In genomic region chr10:132539894-132540293, GRCh38 we compare ENCODE assay signal across 8 cellular contexts. TPM values are rescaled to one million over a fixed set of nuclear protein-coding genes. Genes with fewer than 3 reads are reported as not detected.
DNase-seq lines count a peak whose midpoint lies in the region; ATAC-seq, FAIRE-seq and TF ChIP-seq lines count a peak whose summit lies in the region.

No MANE protein-coding gene starts in this region.

- no peak overlapping the region for H3K14ac ChIP-seq in neuronal stem cell (ENCODE audit: low read length)

- in situ Hi-C loops in transverse colon (cut with MboI; ENCODE audit: low pct_ligation_motif_present in 1 of 4, low pct_unique_long_range_greater_than_20kb in 1 of 4, low sequenced_read_pairs in 3 of 4), result loop anchor here in 3 of 4 donors (10.0 to 25.0 kb wide), 4 partner anchors 85 to 153 kb away; partner anchors contain the start of gene PWWP2B (in 2 of the 3)

- H3K36me3 ChIP-seq in heart left ventricle (no peaks in the 10 kb centered on the region), hepatocyte (replicated peaks; ENCODE audit: insufficient read depth, low read depth) (no peaks in the 10 kb centered on the region), transverse colon (no peaks in the 10 kb centered on the region), neuronal stem cell (replicated peaks in 1 of 2; ENCODE audit: control insufficient read depth in 2 of 2, insufficient read depth in 2 of 2, low read length in 2 of 2) (peaks cover 0 to 4% of the 10 kb centered on the region in 2 donors)

- H3K4me1 ChIP-seq in heart left ventricle, result peaks cover 0 to 78% (median 64%) of the 10 kb centered on the region in 12 donors
- peaks cover 48% of the 10 kb centered on the region for H3K4me1 ChIP-seq in hepatocyte (ENCODE audit: insufficient read depth)
- H3K4me1 ChIP-seq in transverse colon, result peaks cover 15 to 70% (median 54%) of the 10 kb centered on the region in 4 donors
- peaks cover 12 to 36% of the 10 kb centered on the region in 2 donors for H3K4me1 ChIP-seq in neuronal stem cell (ENCODE audit: control insufficient read depth in 2 of 2, insufficient read depth in 1 of 2, low read depth in 1 of 2, low read length in 2 of 2)

- no peak overlapping the region for H3K18ac ChIP-seq in neuronal stem cell (ENCODE audit: low read length)

- peaks cover 52% of the 10 kb centered on the region for H4K20me1 ChIP-seq in hepatocyte (ENCODE audit: insufficient read depth, poor library complexity, severe bottlenecking)

- no peak overlapping the region for H3K4ac ChIP-seq in neuronal stem cell (ENCODE audit: low read length)

- no peaks in the 10 kb centered on the region for H3K27me3 Mint-ChIP-seq in activated T-helper 17 cell treated with anti-CD3 and anti-CD28 coated beads, Interleukin-2, amount 50 U/mL, for 72 hours

- no peak overlapping the region for H3K23ac ChIP-seq in neuronal stem cell (ENCODE audit: low read depth, low read length, poor library complexity)

- H3K9me3 ChIP-seq in heart left ventricle, result no peaks in the 10 kb centered on the region
- no peaks in the 10 kb centered on the region for H3K9me3 ChIP-seq in hepatocyte (ENCODE audit: low read depth)
- H3K9me3 ChIP-seq in transverse colon, result no peaks in the 10 kb centered on the region
- peaks cover 0 to 2% of the 10 kb centered on the region in 2 donors for H3K9me3 ChIP-seq in neuronal stem cell (replicated peaks in 1 of 2; ENCODE audit: control insufficient read depth in 2 of 2, insufficient read depth in 1 of 2, low read depth in 1 of 2, low read length in 2 of 2)

- H2BK15ac ChIP-seq in neuronal stem cell (ENCODE audit: low read length), result no peak overlapping the region

- no peak overlapping the region for H4K8ac ChIP-seq in neuronal stem cell (ENCODE audit: low read depth, low read length)

- H3K9me2 ChIP-seq in hepatocyte (replicated peaks; ENCODE audit: insufficient read depth), result no peaks in the 10 kb centered on the region

- no peak overlapping the region for H3K9ac ChIP-seq in neuronal stem cell (ENCODE audit: low read depth, low read length, poor library complexity)

- FAIRE-seq in GM12891 (lab: Jason Lieb, UNC), result no peak

- H3K4me3 ChIP-seq in heart left ventricle, result peak overlapping the region in 10 of 12 donors; percentile 7 to 98 (median 77)
- no peak overlapping the region for H3K4me3 ChIP-seq in hepatocyte
- peak overlapping the region in 2 of 4 donors; percentile 70 to 91 for H3K4me3 ChIP-seq in transverse colon
- H3K4me3 ChIP-seq in neuronal stem cell (ENCODE audit: low read length in 2 of 2), result no peak overlapping the region

- intact Hi-C loops in heart left ventricle (cut with DNase I), result loop anchor here in 9 of 10 donors (2.0 to 5.0 kb wide), 8 partner anchors 37 to 99 kb away; no protein-coding TSS in a partner anchor
- intact Hi-C loops in Right ventricle myocardium superior (cut with DNase I), result loop anchor here (5.0 kb wide), 2 partner anchors 37 to 78 kb away; no protein-coding TSS in a partner anchor
- intact Hi-C loops in transverse colon (cut with DNase I; ENCODE audit: low total_unique reads), result loop anchor here (5.0 kb wide), 2 partner anchors 73 to 92 kb away; no protein-coding TSS in a partner anchor

- peaks cover 65% of the 10 kb centered on the region for H3K79me2 ChIP-seq in hepatocyte

- no peaks in the 10 kb centered on the region for H3K36me3 Mint-ChIP-seq in activated T-helper 17 cell treated with anti-CD3 and anti-CD28 coated beads, Interleukin-2, amount 50 U/mL, for 72 hours (ENCODE audit: low read depth)

- H3K4me1 Mint-ChIP-seq in activated T-helper 17 cell treated with anti-CD3 and anti-CD28 coated beads, Interleukin-2, amount 50 U/mL, for 72 hours, result peaks cover 44% of the 10 kb centered on the region

- H3K4me2 ChIP-seq in hepatocyte (peak overlapping the region; percentile 97), neuronal stem cell (ENCODE audit: insufficient read depth, low read length, poor library complexity, severe bottlenecking) (no peak overlapping the region)

- H3K27ac Mint-ChIP-seq in activated T-helper 17 cell treated with anti-CD3 and anti-CD28 coated beads, Interleukin-2, amount 50 U/mL, for 72 hours, result peak overlapping the region; percentile 51

- 7 to 16% (median 13%) methylated on average over 5 of the region's 5 CpGs for WGBS in heart left ventricle, 4 donors
- WGBS in hepatocyte (ENCODE audit: low lambda C conversion rate, missing lambda C conversion rate), result 44% methylated on average over 5 of the region's 5 CpGs
- WGBS in transverse colon (ENCODE audit: low coverage in 1 of 2), 2 donors, result 48 to 52% methylated on average over 5 of the region's 5 CpGs
- no CpG with 5 or more reads among the region's 5 CpGs for WGBS in neuronal stem cell (ENCODE audit: extremely low coverage in 2 of 2, insufficient read length in 2 of 2, insufficient replicate concordance in 1 of 2), 2 donors

- H2BK5ac ChIP-seq in neuronal stem cell (ENCODE audit: low read length), result no peak overlapping the region

- H2BK12ac ChIP-seq in neuronal stem cell (ENCODE audit: low read length), result no peak overlapping the region

- TF ChIP-seq EP300 in transverse colon (IDR thresholded peaks at IDR 0.05; ENCODE audit: low read depth), result no peak

- no peak for TF ChIP-seq CTCF in heart left ventricle (IDR thresholded peaks at IDR 0.05)
- no peak for TF ChIP-seq CTCF in hepatocyte (IDR thresholded peaks at IDR 0.05; ENCODE audit: poor library complexity)
- no peak for TF ChIP-seq CTCF in transverse colon (IDR thresholded peaks at IDR 0.05)

- peak overlapping the region; percentile 90 for H3K4me3 Mint-ChIP-seq in activated T-helper 17 cell treated with anti-CD3 and anti-CD28 coated beads, Interleukin-2, amount 50 U/mL, for 72 hours

- peak overlapping the region in 10 of 12 donors; percentile 76 to 94 (median 88) for H3K27ac ChIP-seq in heart left ventricle
- H3K27ac ChIP-seq in hepatocyte, result peak overlapping the region; percentile 50
- peak overlapping the region; percentile 80 to 93 (median 84) for H3K27ac ChIP-seq in transverse colon
- H3K27ac ChIP-seq in neuronal stem cell (replicated peaks; ENCODE audit: low read length), result no peak overlapping the region

- no peaks in the 10 kb centered on the region for H3K9me3 Mint-ChIP-seq in activated T-helper 17 cell treated with anti-CD3 and anti-CD28 coated beads, Interleukin-2, amount 50 U/mL, for 72 hours

- TF ChIP-seq POLR2A in heart left ventricle (IDR thresholded peaks at IDR 0.05) (no peak), transverse colon (IDR thresholded peaks at IDR 0.05) (no peak), GM12891 (IDR thresholded peaks at IDR 0.05; ENCODE audit: low read depth, low read length) (no peak)

- H3K27me3 ChIP-seq in heart left ventricle, result no peaks in the 10 kb centered on the region
- no peaks in the 10 kb centered on the region for H3K27me3 ChIP-seq in hepatocyte
- H3K27me3 ChIP-seq in transverse colon, result no peaks in the 10 kb centered on the region
- peaks cover 0 to 3% (median 0%) of the 10 kb centered on the region in 3 experiments for H3K27me3 ChIP-seq in neuronal stem cell (ENCODE audit: control insufficient read depth in 3 of 3, insufficient read depth in 3 of 3, low read depth in 1 of 3, low read length in 3 of 3)

- peaks cover 2% of the 10 kb centered on the region for H3K79me1 ChIP-seq in neuronal stem cell (ENCODE audit: low read depth, low read length)

- H2BK120ac ChIP-seq in neuronal stem cell (ENCODE audit: low read depth, low read length), result no peak overlapping the region

- H4K91ac ChIP-seq in neuronal stem cell (ENCODE audit: low read depth, low read length, poor library complexity), result no peak overlapping the region

- H2AK5ac ChIP-seq in neuronal stem cell (ENCODE audit: low read depth, low read length), result no peak overlapping the region

- DNase-seq in heart left ventricle, result peak in 1 of 5 donors; percentile 13
- no peak for DNase-seq in Right ventricle myocardium superior
- DNase-seq in hepatocyte (ENCODE audit: low spot score), result no peak
- DNase-seq in transverse colon, result no peak
- no peak for DNase-seq in GM12891 (ENCODE audit: insufficient read length, low spot score)
- no peak for DNase-seq in neuronal stem cell (ENCODE audit: low spot score)

- H2AFZ ChIP-seq in hepatocyte (no peak overlapping the region), neuronal stem cell (ENCODE audit: low read length) (no peak overlapping the region)

- ATAC-seq in heart left ventricle, result no peak
- no peak for ATAC-seq in Right ventricle myocardium superior (ENCODE audit: poor library complexity)
- ATAC-seq in activated T-helper 17 cell treated with anti-CD3 and anti-CD28 coated beads, Interleukin-2, amount 50 U/mL, for 72 hours (replicated peaks), result peak; percentile 18
- no peak for ATAC-seq in HG03175 (IDR thresholded peaks at IDR 0.05; ENCODE audit: unreplicated experiment)

TF ChIP-seq in GM12891, 5 proteins besides CTCF, POLR2A, EP300 and RAD21:
- TF ChIP-seq PAX5 (IDR thresholded peaks at IDR 0.05; ENCODE audit: insufficient read depth, low read length, severe bottlenecking) (no peak), POU2F2 (IDR thresholded peaks at IDR 0.05; ENCODE audit: low read depth, low read length) (no peak), POLR2AphosphoS5 (IDR thresholded peaks at IDR 0.05; ENCODE audit: low read depth, low read length) (no peak), SPI1 (IDR thresholded peaks at IDR 0.05; ENCODE audit: low read depth, low read length) (no peak), TAF1 (IDR thresholded peaks at IDR 0.05; ENCODE audit: low read depth, low read length) (no peak)

RNA-seq across cellular contexts. Expression of gene INPP5A, which starts 2.3 kb away (rescaled TPM):
- total RNA-seq in heart left ventricle (100 to 1,000 TPM in 6 of 9 donors, 10 to 100 TPM in 3; 78.1 to 179 (median 113) TPM), Right ventricle myocardium superior (99.1 TPM), hepatocyte (53.6 and 55.8 TPM in 2 replicates), transverse colon (10 to 100 TPM; 34.8 to 80.8 (median 52.8) TPM)
- polyA plus RNA-seq in heart left ventricle (10 to 100 TPM; 38.6 to 60.1 TPM), hepatocyte (35.1 and 41.2 TPM in 2 replicates)
- 1 to 10 TPM; 4.3 to 5.6 TPM for total RNA-seq in activated T-helper 17 cell treated with anti-CD3 and anti-CD28 coated beads, Interleukin-2, amount 50 U/mL, for 72 hours
- 4.0 TPM for polyA plus RNA-seq in GM12891 (2012; ENCODE audit: low read depth, missing spikeins)
- polyA plus RNA-seq in neuronal stem cell (2013, experiment 1 of 2), result 13.4 TPM
- 13.7 TPM for polyA plus RNA-seq in neuronal stem cell (2013, experiment 2 of 2)

Comparison
In these comparisons a context has a peak if more than half of its experiments do, and no peak if none do; other contexts are left out.
1. H3K4me3 ChIP-seq: peak in heart left ventricle (10 of 12); none in hepatocyte (single experiment) and neuronal stem cell (0 of 2).